Comparison of ENCODE assay signal across 8 cellular contexts in genomic region chr1:233790662-233791371, GRCh38.
DNase-seq lines count a peak whose midpoint lies in the region; ATAC-seq and TF ChIP-seq lines count a peak whose summit lies in the region.

No MANE protein-coding gene starts in this region.

- no peaks in the 10 kb centered on the region for H3K79me2 ChIP-seq in KMS-11 (ENCODE audit: insufficient read depth, low read depth)

- peak; percentile 16 for DNase-seq in GM04503 (ENCODE audit: low read depth)
- peak; percentile 72 for DNase-seq in OCI-M1 (lab: John Stamatoyannopoulos, UW)
- DNase-seq in amniotic epithelial cell (ENCODE audit: low read depth) = peak; percentile 44
- no peak for DNase-seq in left cardiac atrium
- no peak for DNase-seq in psoas muscle
- no peak for DNase-seq in stimulated activated naive CD4-positive, alpha-beta T cell treated with Interleukin-2 at 50 U/mL for 16 hours (lab: John Stamatoyannopoulos, UW)

- H3K27me3 ChIP-seq in KMS-11 (ENCODE audit: insufficient read depth, low read depth) (no peaks in the 10 kb centered on the region), psoas muscle (ENCODE audit: insufficient read depth in 3 of 3, low read length in 2 of 3) (no peaks in the 10 kb centered on the region)

- no peak overlapping the region for H3K27ac ChIP-seq in KMS-11
- no peak overlapping the region for H3K27ac ChIP-seq in psoas muscle

- H3K9me3 ChIP-seq in psoas muscle = no peaks in the 10 kb centered on the region

- WGBS in psoas muscle, 3 donors = 38 to 39% (median 39%) methylated on average over 8 of the region's 8 CpGs

- no peaks in the 10 kb centered on the region for H3K4me1 ChIP-seq in KMS-11 (ENCODE audit: low read depth, poor library complexity, severe bottlenecking)
- H3K4me1 ChIP-seq in psoas muscle = no peaks in the 10 kb centered on the region

- 0 out of 2 replicates have a peak overlapping the region, but pooled peaks have one; percentile 11 for H2AFZ ChIP-seq in KMS-11 (ENCODE audit: low read depth)

- no peak overlapping the region for H3K4me3 ChIP-seq in KMS-11 (IDR thresholded peaks at IDR 0.05; ENCODE audit: insufficient read depth, low read depth, low read length)
- no peak overlapping the region for H3K4me3 ChIP-seq in psoas muscle

- H4K20me1 ChIP-seq in KMS-11 (ENCODE audit: insufficient read depth) = no peaks in the 10 kb centered on the region

- no peak overlapping the region for H3K9ac ChIP-seq in KMS-11

- H3K4me2 ChIP-seq in KMS-11 = no peak overlapping the region

- intact Hi-C loops in left cardiac atrium (cut with DNase I) = loop anchor here in 1 of 2 donors (5.0 to 10.0 kb wide), 3 partner anchors 166 to 349 kb away; no protein-coding TSS in a partner anchor
- intact Hi-C loops in psoas muscle (cut with DNase I) = no loop called here

- peak; percentile 95 for ATAC-seq in GM21723 (IDR thresholded peaks at IDR 0.05; ENCODE audit: unreplicated experiment)
- peak; percentile 86 to 91 for ATAC-seq in left cardiac atrium
- no peak for ATAC-seq in psoas muscle

- H3K36me3 ChIP-seq in KMS-11 (ENCODE audit: insufficient read depth) (no peaks in the 10 kb centered on the region), psoas muscle (ENCODE audit: insufficient read depth in 1 of 2, low read depth in 1 of 2) (no peaks in the 10 kb centered on the region)

- TF ChIP-seq CTCF in KMS-11 (conservative IDR thresholded peaks at IDR 0.05; ENCODE audit: low read depth, low read length) = peak; percentile 98
- peak; percentile 66 for TF ChIP-seq CTCF in psoas muscle (IDR thresholded peaks at IDR 0.05)

Comparison
In these comparisons a context has a peak if more than half of its experiments do, and no peak if none do; other contexts are left out.
1. DNase-seq: peak in GM04503 (single experiment), OCI-M1 (single experiment) and amniotic epithelial cell (single experiment); none in left cardiac atrium (single experiment), psoas muscle (0 of 2) and stimulated activated naive CD4-positive, alpha-beta T cell treated with Interleukin-2 at 50 U/mL for 16 hours (single experiment).
2. ATAC-seq: peak in GM21723 (single experiment) and left cardiac atrium (2 of 2); none in psoas muscle (0 of 4).